Comparison of ENCODE assay signal across 9 cellular contexts in genomic region chr9:87479801-87480201, GRCh38.
DNase-seq lines count a peak whose midpoint lies in the region; ATAC-seq and TF ChIP-seq lines count a peak whose summit lies in the region.
"Had no signal": no experiment of that assay in that cellular context is flagged by ENCODE, and none has a peak within 500 bp of the region (broad histone marks: within the 10 kb centered on the region; RNA-seq: fewer than 3 reads in every experiment).

No MANE protein-coding gene starts in this region.

- no peak overlapping the region for H3K4me3 ChIP-seq in choroid plexus epithelial cell (ENCODE audit: low read depth, low read length)
- H3K4me3 ChIP-seq: ascending aorta had no signal

- DNase-seq in GF-D8 (lab: John Stamatoyannopoulos, UW) (peak; percentile 86), choroid plexus epithelial cell (ENCODE audit: low read depth) (peak; percentile 44), AG08395 (ENCODE audit: low spot score) (no peak), NCI-H2081 treated with DMSO at 0.1 percent for 48 hours (lab: John Stamatoyannopoulos, UW) (no peak), NCI-H2029 (lab: John Stamatoyannopoulos, UW) (no peak)
- DNase-seq in activated effector memory CD4-positive, alpha-beta T cell treated with Interleukin-2 at 50 U/mL for 16 hours = no peak

- ATAC-seq in GM21381 (IDR thresholded peaks at IDR 0.05; ENCODE audit: unreplicated experiment) (peak; percentile 98), HG03565 (IDR thresholded peaks at IDR 0.05; ENCODE audit: unreplicated experiment) (peak; percentile 94)

- no peak for TF ChIP-seq CTCF in choroid plexus epithelial cell (conservative IDR thresholded peaks at IDR 0.05; ENCODE audit: low read depth, low read length)

Comparison
In these comparisons a context has a peak if more than half of its experiments do, and no peak if none do; other contexts are left out.
1. DNase-seq: peak in GF-D8 (single experiment) and choroid plexus epithelial cell (single experiment); none in AG08395 (single experiment), NCI-H2081 treated with DMSO at 0.1 percent for 48 hours (single experiment), activated effector memory CD4-positive, alpha-beta T cell treated with Interleukin-2 at 50 U/mL for 16 hours (single experiment) and NCI-H2029 (single experiment).